In genomic region chr5:139678751-139679750, GRCh38 we compare ENCODE assay signal across 8 cellular contexts. TPM values are rescaled to one million over a fixed set of nuclear protein-coding genes. Genes with fewer than 3 reads are reported as not detected.
A peak's percentile ranks its signal among the peaks of the same experiment; 100 is the strongest.
DNase-seq lines count a peak whose midpoint lies in the region; ATAC-seq and TF ChIP-seq lines count a peak whose summit lies in the region.

No MANE protein-coding gene starts in this region.

- H3K4me3 Mint-ChIP-seq in natural killer cell: peak overlapping the region; percentile 66
- H3K4me3 Mint-ChIP-seq in Calu3 (ENCODE audit: low read depth, unreplicated experiment): no peak overlapping the region

- H3K27me3 ChIP-seq in esophagus muscularis mucosa: no peaks in the 10 kb centered on the region

- no TSS peak for BruUV-seq in Calu3 (replicated peaks; lab: Mats Ljungman, UMichigan)

- no peak for TF ChIP-seq EP300 in esophagus muscularis mucosa (IDR thresholded peaks at IDR 0.05)

- no peaks in the 10 kb centered on the region for H3K36me3 Mint-ChIP-seq in natural killer cell
- H3K36me3 Mint-ChIP-seq in Calu3 (ENCODE audit: insufficient read depth, unreplicated experiment): peaks cover 42% of the 10 kb centered on the region

- DNase-seq in Right ventricle myocardium inferior (ENCODE audit: missing footprints) (no peak), cardiac septum (ENCODE audit: low spot score) (no peak), esophagus muscularis mucosa (ENCODE audit: extremely low spot score) (no peak), natural killer cell (no peak), retina (no peak), Calu3 (no peak)

- no peak overlapping the region for H3K4me3 ChIP-seq in esophagus muscularis mucosa

- H3K9me3 ChIP-seq in esophagus muscularis mucosa: no peaks in the 10 kb centered on the region

- H3K27ac Mint-ChIP-seq in natural killer cell: peak overlapping the region; percentile 86 to 94
- H3K27ac Mint-ChIP-seq in Calu3 (ENCODE audit: unreplicated experiment): no peak overlapping the region

- no peak for TF ChIP-seq CTCF in esophagus muscularis mucosa (IDR thresholded peaks at IDR 0.05)
- TF ChIP-seq CTCF in natural killer cell (IDR thresholded peaks at IDR 0.05): no peak
- TF ChIP-seq CTCF in Calu3 (IDR thresholded peaks at IDR 0.05; ENCODE audit: unreplicated experiment): no peak

- CTCF ChIA-PET in Calu3 (lab: Charles Lee): interaction anchor here (1.1 to 1.5 kb wide), 2 partner anchors 21 to 108 kb away, joined by 4 read pairs; no protein-coding TSS in a partner anchor

- H3K4me1 ChIP-seq in esophagus muscularis mucosa: peaks cover 49 to 69% (median 55%) of the 10 kb centered on the region in 4 donors

- 77% methylated on average over 10 of the region's 17 CpGs for WGBS in esophagus muscularis mucosa

- H3K9me3 Mint-ChIP-seq in natural killer cell (no peaks in the 10 kb centered on the region), Calu3 (ENCODE audit: low read depth, unreplicated experiment) (no peaks in the 10 kb centered on the region)

- H3K27me3 Mint-ChIP-seq in natural killer cell (ENCODE audit: low read depth in 2 of 2): no peaks in the 10 kb centered on the region
- no peaks in the 10 kb centered on the region for H3K27me3 Mint-ChIP-seq in Calu3 (ENCODE audit: unreplicated experiment)

- peaks cover 9 to 43% (median 31%) of the 10 kb centered on the region in 4 donors for H3K36me3 ChIP-seq in esophagus muscularis mucosa

- TF ChIP-seq POLR2A in esophagus muscularis mucosa (IDR thresholded peaks at IDR 0.05; ENCODE audit: low read depth): no peak

- peaks cover 49 to 79% of the 10 kb centered on the region in 2 donors for H3K4me1 Mint-ChIP-seq in natural killer cell
- H3K4me1 Mint-ChIP-seq in Calu3 (ENCODE audit: low read depth, unreplicated experiment): peaks cover 22% of the 10 kb centered on the region

- ATAC-seq in Right ventricle myocardium inferior (peak; percentile 20), natural killer cell (peak; percentile 32 to 66 (median 38)), HG02852 (IDR thresholded peaks at IDR 0.05; ENCODE audit: unreplicated experiment) (no peak), GM18861 (IDR thresholded peaks at IDR 0.05; ENCODE audit: unreplicated experiment) (no peak)

- H3K27ac ChIP-seq in esophagus muscularis mucosa (replicated peaks in 1 of 4): peak overlapping the region; percentile 64 to 80 (median 74)

- intact Hi-C loops in Right ventricle myocardium inferior (cut with DNase I) (no loop called here), cardiac septum (cut with DNase I) (no loop called here), esophagus muscularis mucosa (cut with DNase I) (no loop called here), natural killer cell (cut with micrococcal nuclease) (no loop called here), Calu3 (cut with micrococcal nuclease; ENCODE audit: unreplicated experiment) (no loop called here)

RNA-seq across cellular contexts. Expression of gene CXXC5, which starts 30.9 kb away (rescaled TPM):
- total RNA-seq in Right ventricle myocardium inferior (74.1 TPM), cardiac septum (49.3 TPM), esophagus muscularis mucosa (10 to 100 TPM; 22.0 to 32.4 (median 27.8) TPM), natural killer cell (100 to 1,000 TPM in 1 of 3 donors, 10 to 100 TPM in 2; 75.6 to 124 (median 84.8) TPM), Calu3 (2022) (64.1 and 69.1 TPM in 2 replicates)

Comparison
In these comparisons a context has a peak if more than half of its experiments do, and no peak if none do; other contexts are left out.
1. ATAC-seq: peak in Right ventricle myocardium inferior (single experiment) and natural killer cell (3 of 3); none in HG02852 (single experiment) and GM18861 (single experiment).